In genomic region chr3:59559721-59560514, GRCh38 we compare ENCODE assay signal across 9 cellular contexts.
DNase-seq lines count a peak whose midpoint lies in the region; ATAC-seq and TF ChIP-seq lines count a peak whose summit lies in the region.
"Had no signal": no experiment of that assay in that cellular context is flagged by ENCODE, and none has a peak within 500 bp of the region (broad histone marks: within the 10 kb centered on the region; RNA-seq: fewer than 3 reads in every experiment).

No MANE protein-coding gene starts in this region.

- no peak overlapping the region for H3K4me3 Mint-ChIP-seq in T-helper 2 cell treated with Interferon-gamma antibody and Interleukin-4, amounts not matched to agents 5 μg/mL and 100 μg/mL, for 36 hours

- no peak for TF ChIP-seq CTCF in fibroblast of pulmonary artery (IDR thresholded peaks at IDR 0.05; ENCODE audit: low read length, missing control alignments)
- no peak for TF ChIP-seq CTCF in left ventricle myocardium inferior (IDR thresholded peaks at IDR 0.05; ENCODE audit: borderline replicate concordance)

- H3K4me3 ChIP-seq in fibroblast of pulmonary artery (replicated peaks; ENCODE audit: low read depth, low read length) (no peak overlapping the region), left ventricle myocardium inferior (no peak overlapping the region)

- peak; percentile 28 to 30 for DNase-seq in activated CD4-positive, alpha-beta T cell treated with anti-CD3 and anti-CD28 coated beads for 4 hours
- no peak for DNase-seq in activated CD4-positive, alpha-beta T cell treated with anti-CD3 and anti-CD28 coated beads for 1 hour
- peak; percentile 42 for DNase-seq in T-helper 2 cell treated with Interferon-gamma antibody and Interleukin-4, amounts not matched to agents 5 μg/mL and 100 μg/mL, for 36 hours (ENCODE audit: low spot score)
- peak; percentile 90 for DNase-seq in fibroblast of pulmonary artery (ENCODE audit: low read depth)
- DNase-seq in stimulated activated CD8-positive, alpha-beta memory T cell treated with anti-CD3 and anti-CD28 coated beads, Interleukin-4, amount 100 ng/mL, for 48 hours: peak; percentile 41
- DNase-seq in NCI-H1930 (lab: John Stamatoyannopoulos, UW): no peak
- DNase-seq in left ventricle myocardium inferior: no peak

- intact Hi-C loops in left ventricle myocardium inferior (cut with micrococcal nuclease): no loop called here

- H3K9me3 ChIP-seq in left ventricle myocardium inferior (replicated peaks): no peaks in the 10 kb centered on the region

- H3K27me3 Mint-ChIP-seq in T-helper 2 cell treated with Interferon-gamma antibody and Interleukin-4, amounts not matched to agents 5 μg/mL and 100 μg/mL, for 36 hours (ENCODE audit: low read depth): no peaks in the 10 kb centered on the region

- H3K4me1 Mint-ChIP-seq in T-helper 2 cell treated with Interferon-gamma antibody and Interleukin-4, amounts not matched to agents 5 μg/mL and 100 μg/mL, for 36 hours (ENCODE audit: low read depth): peaks cover 18% of the 10 kb centered on the region

- no peak overlapping the region for H3K27ac ChIP-seq in left ventricle myocardium inferior (replicated peaks)
- H3K27ac ChIP-seq: VCaP had no signal

- H3K27me3 ChIP-seq in left ventricle myocardium inferior (ENCODE audit: low read depth): no peaks in the 10 kb centered on the region

- H3K36me3 ChIP-seq in left ventricle myocardium inferior: no peaks in the 10 kb centered on the region

- H3K36me3 Mint-ChIP-seq in T-helper 2 cell treated with Interferon-gamma antibody and Interleukin-4, amounts not matched to agents 5 μg/mL and 100 μg/mL, for 36 hours (ENCODE audit: low read depth): no peaks in the 10 kb centered on the region

- no peaks in the 10 kb centered on the region for H3K9me3 Mint-ChIP-seq in T-helper 2 cell treated with Interferon-gamma antibody and Interleukin-4, amounts not matched to agents 5 μg/mL and 100 μg/mL, for 36 hours

- no peak for ATAC-seq in HG03342 (IDR thresholded peaks at IDR 0.05; ENCODE audit: unreplicated experiment)

- no peaks in the 10 kb centered on the region for H3K4me1 ChIP-seq in left ventricle myocardium inferior

- no peak overlapping the region for H3K27ac Mint-ChIP-seq in T-helper 2 cell treated with Interferon-gamma antibody and Interleukin-4, amounts not matched to agents 5 μg/mL and 100 μg/mL, for 36 hours

Comparison
In these comparisons a context has a peak if more than half of its experiments do, and no peak if none do; other contexts are left out.
1. DNase-seq: peak in activated CD4-positive, alpha-beta T cell treated with anti-CD3 and anti-CD28 coated beads for 4 hours (2 of 2), T-helper 2 cell treated with Interferon-gamma antibody and Interleukin-4, amounts not matched to agents 5 μg/mL and 100 μg/mL, for 36 hours (single experiment), fibroblast of pulmonary artery (single experiment) and stimulated activated CD8-positive, alpha-beta memory T cell treated with anti-CD3 and anti-CD28 coated beads, Interleukin-4, amount 100 ng/mL, for 48 hours (single experiment); none in activated CD4-positive, alpha-beta T cell treated with anti-CD3 and anti-CD28 coated beads for 1 hour (single experiment), NCI-H1930 (0 of 2) and left ventricle myocardium inferior (single experiment).